Comparison of ENCODE assay signal across 8 cellular contexts in genomic region chr18:62325806-62326645, GRCh38. TPM values are rescaled to one million over a fixed set of nuclear protein-coding genes. Genes with fewer than 3 reads are reported as not detected.
DNase-seq lines count a peak whose midpoint lies in the region; ATAC-seq and TF ChIP-seq lines count a peak whose summit lies in the region.

No MANE protein-coding gene starts in this region.

- no peak overlapping the region for H2BK15ac ChIP-seq in IMR-90 (ENCODE audit: low read depth, low read length)

- H4K91ac ChIP-seq in IMR-90 (ENCODE audit: insufficient read depth, low read depth, low read length), result no peak overlapping the region

- H3K4me1 ChIP-seq in IMR-90 (ENCODE audit: control insufficient read depth, insufficient read depth, low read length), result peaks cover 16% of the 10 kb centered on the region

- H3K36me3 Mint-ChIP-seq in activated CD4-positive, alpha-beta memory T cell treated with anti-CD3 and anti-CD28 coated beads, Interleukin-2, amount 10 ng/mL, durations not matched to agents 7 days and 5 days (ENCODE audit: low read depth), result peaks cover 27% of the 10 kb centered on the region
- no peaks in the 10 kb centered on the region for H3K36me3 Mint-ChIP-seq in osteocyte (ENCODE audit: unreplicated experiment)

- no TSS peak for BruUV-seq in IMR-90 (replicated peaks; lab: Mats Ljungman, UMichigan)

- peak overlapping the region; percentile 29 for H2AFZ ChIP-seq in IMR-90 (replicated peaks; ENCODE audit: low read length, poor library complexity)

- no peak overlapping the region for H3K56ac ChIP-seq in IMR-90 (ENCODE audit: extremely low read depth, insufficient read depth, low read length)

- peak overlapping the region; percentile 75 for H3K23ac ChIP-seq in IMR-90 (ENCODE audit: low read depth, low read length)

- H3K36me3 ChIP-seq in IMR-90 (ENCODE audit: control insufficient read depth, insufficient read depth, low read length), result no peaks in the 10 kb centered on the region

- POLR2A ChIA-PET in IMR-90 (lab: Charles Lee; ENCODE audit: unreplicated experiment), result no interaction called here
- POLR2A ChIA-PET in activated CD4-positive, alpha-beta memory T cell treated with anti-CD3 and anti-CD28 coated beads, Interleukin-2, amount 10 ng/mL, durations not matched to agents 7 days and 5 days (lab: Charles Lee), result interaction anchor here (0.9 to 4.5 kb wide), 4 partner anchors 9 to 95 kb away, joined by 3 to 26 read pairs (median 4); no protein-coding TSS in a partner anchor

- no peaks in the 10 kb centered on the region for H3K9me3 Mint-ChIP-seq in activated CD4-positive, alpha-beta memory T cell treated with anti-CD3 and anti-CD28 coated beads, Interleukin-2, amount 10 ng/mL, durations not matched to agents 7 days and 5 days
- no peaks in the 10 kb centered on the region for H3K9me3 Mint-ChIP-seq in osteocyte (ENCODE audit: unreplicated experiment)

- peaks cover 72% of the 10 kb centered on the region for H3K27me3 ChIP-seq in IMR-90 (ENCODE audit: control insufficient read depth, insufficient read depth, low read length)

- H4K5ac ChIP-seq in IMR-90 (ENCODE audit: low read depth, low read length), result no peak overlapping the region

- H3K27ac ChIP-seq in IMR-90 (ENCODE audit: insufficient read depth, low read length), result no peak overlapping the region

- no peak for ATAC-seq in IMR-90 (ENCODE audit: low read depth)

- TF ChIP-seq RAD21 in IMR-90 (IDR thresholded peaks at IDR 0.05; ENCODE audit: low read length), result no peak

- no peak overlapping the region for H2AK9ac ChIP-seq in IMR-90 (replicated peaks; ENCODE audit: low read depth, low read length, poor library complexity)

- no peaks in the 10 kb centered on the region for H3K79me1 ChIP-seq in IMR-90 (ENCODE audit: low read depth in 1 of 2, low read length in 2 of 2)

- TF ChIP-seq CTCF in IMR-90 (conservative IDR thresholded peaks at IDR 0.05; ENCODE audit: low read depth, low read length), result no peak
- no peak for TF ChIP-seq CTCF in fibroblast of pulmonary artery (IDR thresholded peaks at IDR 0.05; ENCODE audit: low read length, missing control alignments)
- no peak for TF ChIP-seq CTCF in osteocyte (IDR thresholded peaks at IDR 0.05)

- H3K4me3 ChIP-seq in IMR-90 (ENCODE audit: insufficient read depth, low read depth, low read length) (peak overlapping the region; percentile 21; the same call in 1 of the 2 replicates), fibroblast of pulmonary artery (replicated peaks; ENCODE audit: low read depth, low read length) (peak overlapping the region; percentile 37)

- no peak overlapping the region for H4K8ac ChIP-seq in IMR-90 (ENCODE audit: low read depth in 2 of 2, low read length in 2 of 2)

- no peaks in the 10 kb centered on the region for H3K9me1 ChIP-seq in IMR-90 (ENCODE audit: insufficient read depth, low read length)

- peak overlapping the region; percentile 26 for H3K27ac Mint-ChIP-seq in activated CD4-positive, alpha-beta memory T cell treated with anti-CD3 and anti-CD28 coated beads, Interleukin-2, amount 10 ng/mL, durations not matched to agents 7 days and 5 days
- no peak overlapping the region for H3K27ac Mint-ChIP-seq in osteocyte (ENCODE audit: unreplicated experiment)

- no peak overlapping the region for H3K14ac ChIP-seq in IMR-90 (replicated peaks; ENCODE audit: low read depth, low read length)

- H3K27me3 Mint-ChIP-seq in activated CD4-positive, alpha-beta memory T cell treated with anti-CD3 and anti-CD28 coated beads, Interleukin-2, amount 10 ng/mL, durations not matched to agents 7 days and 5 days, result peaks cover 51% of the 10 kb centered on the region
- peaks cover 68% of the 10 kb centered on the region for H3K27me3 Mint-ChIP-seq in osteocyte (ENCODE audit: unreplicated experiment)

- WGBS in IMR-90 (ENCODE audit: extremely low coverage in 2 of 2, insufficient read length in 1 of 2), 2 experiments, result 5% methylated on average over 30 of the region's 45 CpGs; no CpG with 5 or more reads in 1 of the 2 experiments

- in situ Hi-C loops in IMR-90 (cut with MboI; ENCODE audit: low sequenced_read_pairs), result no loop called here

- H3K4me3 Mint-ChIP-seq in activated CD4-positive, alpha-beta memory T cell treated with anti-CD3 and anti-CD28 coated beads, Interleukin-2, amount 10 ng/mL, durations not matched to agents 7 days and 5 days, result peak overlapping the region; percentile 93
- H3K4me3 Mint-ChIP-seq in osteocyte (ENCODE audit: unreplicated experiment), result peak overlapping the region; percentile 73

- H2BK20ac ChIP-seq in IMR-90 (ENCODE audit: low read depth, low read length), result no peak overlapping the region

- no peak overlapping the region for H3K4ac ChIP-seq in IMR-90 (ENCODE audit: low read depth, low read length)

- dilution Hi-C loops in IMR-90 (cut with HindIII; ENCODE audit: low sequenced_read_pairs, unreplicated experiment), result no loop called here

- DNase-seq in activated CD4-positive, alpha-beta T cell treated with anti-CD3 and anti-CD28 coated beads for 48 hours, result peak; percentile 44
- no peak for DNase-seq in activated CD4-positive, alpha-beta T cell treated with anti-CD3 and anti-CD28 coated beads, Interleukin-2, amount 50 U/mL, for 4 hours
- DNase-seq in IMR-90, result peak; percentile 2
- peak; percentile 42 for DNase-seq in activated CD4-positive, alpha-beta memory T cell treated with anti-CD3 and anti-CD28 coated beads, Interleukin-2, amount 10 ng/mL, durations not matched to agents 7 days and 5 days
- DNase-seq in fibroblast of pulmonary artery (ENCODE audit: low read depth), result peak; percentile 16
- DNase-seq in osteocyte (ENCODE audit: extremely low spot score, unreplicated experiment), result no peak
- no peak for DNase-seq in NCI-H1436 (lab: John Stamatoyannopoulos, UW)
- no peak for DNase-seq in NCI-H2029 (lab: John Stamatoyannopoulos, UW)

- peaks cover 4% of the 10 kb centered on the region; the same call in 1 of the 2 replicates for H4K20me1 ChIP-seq in IMR-90 (ENCODE audit: insufficient read depth, low read length)

- no peak overlapping the region for H3K18ac ChIP-seq in IMR-90 (ENCODE audit: low read depth, low read length)

- H3K4me2 ChIP-seq in IMR-90 (ENCODE audit: low read depth, low read length), result peak overlapping the region; percentile 71

- peaks cover 60% of the 10 kb centered on the region for H3K4me1 Mint-ChIP-seq in activated CD4-positive, alpha-beta memory T cell treated with anti-CD3 and anti-CD28 coated beads, Interleukin-2, amount 10 ng/mL, durations not matched to agents 7 days and 5 days
- peaks cover 23% of the 10 kb centered on the region for H3K4me1 Mint-ChIP-seq in osteocyte (ENCODE audit: unreplicated experiment)

- H3K9me3 ChIP-seq in IMR-90 (ENCODE audit: control insufficient read depth, insufficient read depth, low read length), result no peaks in the 10 kb centered on the region

- CTCF ChIA-PET in IMR-90 (lab: Yijun Ruan, JAX), result no interaction called here
- CTCF ChIA-PET in activated CD4-positive, alpha-beta memory T cell treated with anti-CD3 and anti-CD28 coated beads, Interleukin-2, amount 10 ng/mL, durations not matched to agents 7 days and 5 days (lab: Charles Lee), result interaction anchor here (1.0 to 3.0 kb wide), 3 partner anchors 10 to 210 kb away, joined by 3 to 18 read pairs (median 7); no protein-coding TSS in a partner anchor

- TF ChIP-seq POLR2A in IMR-90 (IDR thresholded peaks at IDR 0.05; ENCODE audit: low read depth, low read length), result no peak

- H3K9ac ChIP-seq in IMR-90 (ENCODE audit: low read depth, low read length), result no peak overlapping the region

- no peak overlapping the region for H2AK5ac ChIP-seq in IMR-90 (ENCODE audit: low read depth, low read length)

- intact Hi-C loops in IMR-90 (cut with micrococcal nuclease), result no loop called here

- no peak overlapping the region for H2BK5ac ChIP-seq in IMR-90 (ENCODE audit: low read depth, low read length, poor library complexity, severe bottlenecking)

- H2BK120ac ChIP-seq in IMR-90 (ENCODE audit: low read depth, low read length), result no peak overlapping the region

TF ChIP-seq in IMR-90, 13 proteins besides CTCF, POLR2A, EP300 and RAD21 (continues in another document):
- no peak for TF ChIP-seq SMC3 (IDR thresholded peaks at IDR 0.05; ENCODE audit: low read depth, low read length)
- no peak for TF ChIP-seq MAFK (IDR thresholded peaks at IDR 0.05; ENCODE audit: low read depth, low read length)
- TF ChIP-seq FOS (IDR thresholded peaks at IDR 0.05; ENCODE audit: low read depth, low read length), result no peak
- TF ChIP-seq USF2 (IDR thresholded peaks at IDR 0.05; ENCODE audit: low read depth, low read length), result no peak
- no peak for TF ChIP-seq RFX5 (IDR thresholded peaks at IDR 0.05; ENCODE audit: low read depth, low read length)
- no peak for TF ChIP-seq NFE2L2 (IDR thresholded peaks at IDR 0.05; ENCODE audit: low read depth, low read length)
- TF ChIP-seq CEBPB (IDR thresholded peaks at IDR 0.05; ENCODE audit: low read depth, low read length), result no peak
- TF ChIP-seq MXI1 (IDR thresholded peaks at IDR 0.05; ENCODE audit: borderline replicate concordance, low read depth, low read length), result no peak
- no peak for TF ChIP-seq CHD1 (IDR thresholded peaks at IDR 0.05; ENCODE audit: low read depth, low read length)
- no peak for TF ChIP-seq MAZ (IDR thresholded peaks at IDR 0.05; ENCODE audit: borderline replicate concordance, low read depth, low read length)
- TF ChIP-seq, protein P1, sequence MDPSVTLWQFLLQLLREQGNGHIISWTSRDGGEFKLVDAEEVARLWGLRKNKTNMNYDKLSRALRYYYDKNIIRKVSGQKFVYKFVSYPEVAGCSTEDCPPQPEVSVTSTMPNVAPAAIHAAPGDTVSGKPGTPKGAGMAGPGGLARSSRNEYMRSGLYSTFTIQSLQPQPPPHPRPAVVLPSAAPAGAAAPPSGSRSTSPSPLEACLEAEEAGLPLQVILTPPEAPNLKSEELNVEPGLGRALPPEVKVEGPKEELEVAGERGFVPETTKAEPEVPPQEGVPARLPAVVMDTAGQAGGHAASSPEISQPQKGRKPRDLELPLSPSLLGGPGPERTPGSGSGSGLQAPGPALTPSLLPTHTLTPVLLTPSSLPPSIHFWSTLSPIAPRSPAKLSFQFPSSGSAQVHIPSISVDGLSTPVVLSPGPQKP (IDR thresholded peaks at IDR 0.05; ENCODE audit: borderline replicate concordance, low read depth, low read length), result no peak

RNA-seq across cellular contexts. Expression of gene TNFRSF11A, which starts 0.9 kb away (rescaled TPM):
- total RNA-seq in IMR-90 (2012; rRNA removed) (under 0.01 TPM in 1 of 2 replicates, not detected in the other), osteocyte (0.19 TPM in 1 of 2 replicates, not detected in the other)
- 0.09 TPM in 1 of 2 replicates, not detected in the other for polyA plus RNA-seq in IMR-90 (2012; rRNA removed)
- 0.03 and 0.17 TPM in 2 replicates for polyA plus RNA-seq in IMR-90 (2012; cell fraction: cytosol; rRNA removed)
- 0.01 and 0.13 TPM in 2 replicates for polyA plus RNA-seq in IMR-90 (2012; cell fraction: nucleus; rRNA removed; ENCODE audit: low replicate concordance)
- 10 to 100 TPM; 26.0 to 30.0 TPM for total RNA-seq in activated CD4-positive, alpha-beta memory T cell treated with anti-CD3 and anti-CD28 coated beads, Interleukin-2, amount 10 ng/mL, durations not matched to agents 7 days and 5 days

Comparison
In these comparisons a context has a peak if more than half of its experiments do, and no peak if none do; other contexts are left out.
1. DNase-seq: peak in activated CD4-positive, alpha-beta T cell treated with anti-CD3 and anti-CD28 coated beads for 48 hours (single experiment), IMR-90 (single experiment), activated CD4-positive, alpha-beta memory T cell treated with anti-CD3 and anti-CD28 coated beads, Interleukin-2, amount 10 ng/mL, durations not matched to agents 7 days and 5 days (single experiment) and fibroblast of pulmonary artery (single experiment); none in activated CD4-positive, alpha-beta T cell treated with anti-CD3 and anti-CD28 coated beads, Interleukin-2, amount 50 U/mL, for 4 hours (0 of 2), osteocyte (single experiment), NCI-H1436 (single experiment) and NCI-H2029 (single experiment).
2. RNA of gene TNFRSF11A, which starts 0.9 kb away (total RNA-seq): 26.0 to 30.0 TPM in activated CD4-positive, alpha-beta memory T cell treated with anti-CD3 and anti-CD28 coated beads, Interleukin-2, amount 10 ng/mL, durations not matched to agents 7 days and 5 days; 0.19 TPM in osteocyte and under 0.01 TPM in IMR-90; every median in the first group is over 10 times any median in the second.